8 cellular contexts compared by ENCODE assay signal in genomic region chr16:56931769-56932587, GRCh38. TPM values are rescaled to one million over a fixed set of nuclear protein-coding genes. Genes with fewer than 3 reads are reported as not detected.
DNase-seq lines count a peak whose midpoint lies in the region; ATAC-seq and TF ChIP-seq lines count a peak whose summit lies in the region.

HERPUD1 (plus strand) TSS chr16:56932142; CDS start chr16:56932245, 103 bp downstream.

- intact Hi-C loops in esophagus squamous epithelium (cut with DNase I), result no loop called here

- H3K9me3 Mint-ChIP-seq in naive B cell, result no peaks in the 10 kb centered on the region
- H3K9me3 Mint-ChIP-seq in stimulated activated memory B cell treated with anti-CD40 and anti-IgM and Interleukin-4, amounts not matched to agents 10 μg/mL and 1 μg/mL and 100 μg/mL, for 72 hours, result no peaks in the 10 kb centered on the region

- peak; percentile 94 for ATAC-seq in DND-41 (ENCODE audit: insufficient read depth, low read depth)
- peak; percentile 79 for ATAC-seq in GM21825 (IDR thresholded peaks at IDR 0.05; ENCODE audit: unreplicated experiment)
- ATAC-seq in naive B cell (ENCODE audit: low read depth in 2 of 2), result peak; percentile 79 to 82
- peak; percentile 95 for ATAC-seq in stimulated activated memory B cell treated with anti-CD40 and anti-IgM and Interleukin-4, amounts not matched to agents 10 μg/mL and 1 μg/mL and 100 μg/mL, for 72 hours

- no peaks in the 10 kb centered on the region for H3K27me3 ChIP-seq in DND-41 (ENCODE audit: insufficient read depth, low read length, poor library complexity)
- no peaks in the 10 kb centered on the region for H3K27me3 ChIP-seq in Karpas-422 (ENCODE audit: low read length)
- no peaks in the 10 kb centered on the region for H3K27me3 ChIP-seq in esophagus squamous epithelium

- peaks cover 35 to 86% (median 54%) of the 10 kb centered on the region in 3 donors for H3K4me1 Mint-ChIP-seq in naive B cell
- H3K4me1 Mint-ChIP-seq in stimulated activated memory B cell treated with anti-CD40 and anti-IgM and Interleukin-4, amounts not matched to agents 10 μg/mL and 1 μg/mL and 100 μg/mL, for 72 hours, result peaks cover 38% of the 10 kb centered on the region

- H3K4me2 ChIP-seq in DND-41 (ENCODE audit: insufficient read depth, low read length), result peak within 1 kb of the TSS; percentile 97
- peak within 1 kb of the TSS; percentile 90 for H3K4me2 ChIP-seq in Karpas-422 (ENCODE audit: low read depth, low read length, poor library complexity, severe bottlenecking)

- H3K4me1 ChIP-seq in DND-41 (ENCODE audit: insufficient read depth, low read length), result peaks cover 59% of the 10 kb centered on the region
- peaks cover 65% of the 10 kb centered on the region for H3K4me1 ChIP-seq in Karpas-422 (ENCODE audit: low read length)
- H3K4me1 ChIP-seq in esophagus squamous epithelium, result peaks cover 20 to 50% (median 29%) of the 10 kb centered on the region in 3 donors

- no peak for TF ChIP-seq CTCF in DND-41 (IDR thresholded peaks at IDR 0.05; ENCODE audit: borderline replicate concordance, extremely low read depth, low read length, poor library complexity, severe bottlenecking)
- TF ChIP-seq CTCF in esophagus squamous epithelium (IDR thresholded peaks at IDR 0.05), result peak in 3 of 6 experiments; percentile 11 to 35 (median 24)

- peaks cover 32% of the 10 kb centered on the region for H3K36me3 ChIP-seq in DND-41 (ENCODE audit: insufficient read depth, low read length)
- peaks cover 34% of the 10 kb centered on the region for H3K36me3 ChIP-seq in Karpas-422 (ENCODE audit: insufficient read depth, low read length)
- peaks cover 0 to 23% (median 6%) of the 10 kb centered on the region in 3 donors for H3K36me3 ChIP-seq in esophagus squamous epithelium

- H3K27ac Mint-ChIP-seq in naive B cell, result peak within 1 kb of the TSS; percentile 98 to 99 (median 99)
- H3K27ac Mint-ChIP-seq in stimulated activated memory B cell treated with anti-CD40 and anti-IgM and Interleukin-4, amounts not matched to agents 10 μg/mL and 1 μg/mL and 100 μg/mL, for 72 hours, result peak within 1 kb of the TSS; percentile 99

- peak in 3 of 4 donors; percentile 44 to 97 (median 95) for TF ChIP-seq POLR2A in esophagus squamous epithelium (IDR thresholded peaks at IDR 0.05)

- WGBS in esophagus squamous epithelium, 2 donors, result no CpG with 5 or more reads among the region's 86 CpGs

- no peaks in the 10 kb centered on the region for H3K9me2 ChIP-seq in Karpas-422 (replicated peaks; ENCODE audit: insufficient read depth, low read length)

- peaks cover 8 to 19% of the 10 kb centered on the region in 2 donors for H3K36me3 Mint-ChIP-seq in naive B cell
- peaks cover 51% of the 10 kb centered on the region for H3K36me3 Mint-ChIP-seq in stimulated activated memory B cell treated with anti-CD40 and anti-IgM and Interleukin-4, amounts not matched to agents 10 μg/mL and 1 μg/mL and 100 μg/mL, for 72 hours

- DNase-seq in DND-41, result peak; percentile 99
- peak; percentile 99 for DNase-seq in Karpas-422
- DNase-seq in RKO (ENCODE audit: low spot score), result peak; percentile 98
- peak; percentile 99 for DNase-seq in activated T-helper 1 cell treated with Interleukin-2 at 50 U/mL for 16 hours (ENCODE audit: low read depth)
- peak; percentile 87 for DNase-seq in esophagus squamous epithelium (lab: John Stamatoyannopoulos, UW)
- DNase-seq in naive B cell, result peak; percentile 99

- H4K20me1 ChIP-seq in DND-41 (ENCODE audit: insufficient read depth, low read length) (peaks cover 14% of the 10 kb centered on the region; the same call in 1 of the 2 replicates), Karpas-422 (ENCODE audit: insufficient read depth, low read depth, low read length) (peaks cover 28% of the 10 kb centered on the region; the same call in 1 of the 2 replicates)

- H3K79me2 ChIP-seq in DND-41 (ENCODE audit: insufficient read depth, low read length), result peaks cover 49% of the 10 kb centered on the region
- H3K79me2 ChIP-seq in Karpas-422 (ENCODE audit: low read length), result peaks cover 49% of the 10 kb centered on the region

- H3K27me3 Mint-ChIP-seq in naive B cell, result no peaks in the 10 kb centered on the region
- H3K27me3 Mint-ChIP-seq in stimulated activated memory B cell treated with anti-CD40 and anti-IgM and Interleukin-4, amounts not matched to agents 10 μg/mL and 1 μg/mL and 100 μg/mL, for 72 hours, result no peaks in the 10 kb centered on the region

- H2AFZ ChIP-seq in DND-41 (ENCODE audit: low read depth, low read length) (peak within 1 kb of the TSS; percentile 76), Karpas-422 (ENCODE audit: low read length) (peak within 1 kb of the TSS; percentile 82)

- peak within 1 kb of the TSS; percentile 96 to 100 (median 98) for H3K4me3 Mint-ChIP-seq in naive B cell
- H3K4me3 Mint-ChIP-seq in stimulated activated memory B cell treated with anti-CD40 and anti-IgM and Interleukin-4, amounts not matched to agents 10 μg/mL and 1 μg/mL and 100 μg/mL, for 72 hours, result peak within 1 kb of the TSS; percentile 99

- H3K9me3 ChIP-seq in DND-41 (ENCODE audit: insufficient read depth, low read length, severe bottlenecking), result no peaks in the 10 kb centered on the region
- H3K9me3 ChIP-seq in Karpas-422 (ENCODE audit: low read length), result no peaks in the 10 kb centered on the region
- no peaks in the 10 kb centered on the region for H3K9me3 ChIP-seq in esophagus squamous epithelium

- H3K27ac ChIP-seq in DND-41 (ENCODE audit: low read length), result peak within 1 kb of the TSS; percentile 93
- peak within 1 kb of the TSS; percentile 91 for H3K27ac ChIP-seq in Karpas-422 (ENCODE audit: low read length)
- H3K27ac ChIP-seq in esophagus squamous epithelium, result peak within 1 kb of the TSS; percentile 96 to 99 (median 98)

- H3K4me3 ChIP-seq in DND-41 (ENCODE audit: low read depth in 1 of 2, low read length in 2 of 2) (peak within 1 kb of the TSS; percentile 65 to 74), Karpas-422 (ENCODE audit: low read length) (peak within 1 kb of the TSS; percentile 92), esophagus squamous epithelium (peak within 1 kb of the TSS; percentile 73 to 90 (median 78))

- H3K9ac ChIP-seq in DND-41 (ENCODE audit: low read depth, low read length) (peak within 1 kb of the TSS; percentile 85), Karpas-422 (ENCODE audit: low read length) (peak within 1 kb of the TSS; percentile 87)

RNA-seq across cellular contexts. Expression of gene HERPUD1, which starts in this region (rescaled TPM):
- 98.1 and 112 TPM in 2 replicates for total RNA-seq in Karpas-422 (2014; rRNA removed; shearing (Covaris generic); ENCODE audit: low replicate concordance)
- total RNA-seq in esophagus squamous epithelium, result 10 to 100 TPM; 40.6 to 81.3 (median 43.9) TPM
- 1,000 to 10,000 TPM in 1 of 6 donors, 100 to 1,000 TPM in 5; 235 to 1,138 (median 264) TPM for polyA plus RNA-seq in naive B cell (ENCODE audit: low read depth in 6 of 6)

Comparison
In these comparisons a context has a peak if more than half of its experiments do, and no peak if none do; other contexts are left out.
1. Peak in every context shown above with its lines: DNase-seq, ATAC-seq, H3K4me3 ChIP-seq and H3K27ac ChIP-seq.